ENCODE assay signal across 19 cellular contexts in genomic region chr13:52399708-52400107, GRCh38. TPM values are rescaled to one million over a fixed set of nuclear protein-coding genes. Genes with fewer than 3 reads are reported as not detected.
A peak's percentile ranks its signal among the peaks of the same experiment; 100 is the strongest.
DNase-seq lines count a peak whose midpoint lies in the region; ATAC-seq, FAIRE-seq and TF ChIP-seq lines count a peak whose summit lies in the region.
"Had no signal": no experiment of that assay in that cellular context is flagged by ENCODE, and none has a peak within 500 bp of the region (broad histone marks: within the 10 kb centered on the region; RNA-seq: fewer than 3 reads in every experiment).

No MANE protein-coding gene starts in this region.

- POLR2A ChIA-PET in WTC11 (lab: Charles Lee), result no interaction called here

- WGBS in pancreas, 2 donors, result 57 to 83% methylated on average over 1 of the region's 1 CpG

- no peaks in the 10 kb centered on the region for H3K36me3 ChIP-seq in pancreas

- ATAC-seq in stimulated activated naive CD8-positive, alpha-beta T cell treated with anti-CD3 and anti-CD28 coated beads, Interleukin-15, amount 100 ng/mL, for 72 hours, result peak; percentile 58
- no peak for ATAC-seq in stimulated activated naive CD8-positive, alpha-beta T cell treated with anti-CD3 and anti-CD28 coated beads, Interleukin-15, Interleukin-2, amounts not matched to agents 100 U/mL and 50 U/mL, for 24 hours
- peak; percentile 60 for ATAC-seq in WTC11
- no peak for ATAC-seq in GM18870 (IDR thresholded peaks at IDR 0.05; ENCODE audit: unreplicated experiment)
- no peak for ATAC-seq in pancreas
- no peak for ATAC-seq in GM21619 (IDR thresholded peaks at IDR 0.05; ENCODE audit: unreplicated experiment)
- ATAC-seq: activated CD8-positive, alpha-beta T cell treated with anti-CD3 and anti-CD28 coated beads for 36 hours; body of pancreas; psoas muscle had no signal

- H3K27me3 Mint-ChIP-seq in stimulated activated naive CD8-positive, alpha-beta T cell treated with anti-CD3 and anti-CD28 coated beads, Interleukin-15, amount 100 ng/mL, for 72 hours, result peaks cover 17% of the 10 kb centered on the region
- H3K27me3 Mint-ChIP-seq in WTC11 (ENCODE audit: low read depth), result peaks cover 17% of the 10 kb centered on the region

- H3K4me1 Mint-ChIP-seq in stimulated activated naive CD8-positive, alpha-beta T cell treated with anti-CD3 and anti-CD28 coated beads, Interleukin-15, amount 100 ng/mL, for 72 hours, result peaks cover 7% of the 10 kb centered on the region
- H3K4me1 Mint-ChIP-seq in WTC11, result 0 out of 2 replicates have a peak, but pooled peaks cover 5% of the 10 kb centered on the region

- CTCF ChIA-PET in WTC11 (lab: Charles Lee), result interaction anchor here (2.5 kb wide), 1 partner anchor 51 kb away, joined by 8 read pairs; the partner anchor contains the start of gene VPS36

- no peak overlapping the region for H3K4me3 Mint-ChIP-seq in stimulated activated naive CD8-positive, alpha-beta T cell treated with anti-CD3 and anti-CD28 coated beads, Interleukin-15, amount 100 ng/mL, for 72 hours
- H3K4me3 Mint-ChIP-seq in WTC11, result no peak overlapping the region
- H3K4me3 Mint-ChIP-seq: activated CD8-positive, alpha-beta T cell treated with anti-CD3 and anti-CD28 coated beads for 36 hours had no signal

- H3K27ac Mint-ChIP-seq in stimulated activated naive CD8-positive, alpha-beta T cell treated with anti-CD3 and anti-CD28 coated beads, Interleukin-15, amount 100 ng/mL, for 72 hours, result no peak overlapping the region
- no peak overlapping the region for H3K27ac Mint-ChIP-seq in WTC11
- H3K27ac Mint-ChIP-seq: activated CD8-positive, alpha-beta T cell treated with anti-CD3 and anti-CD28 coated beads for 36 hours had no signal

- no peaks in the 10 kb centered on the region for H3K4me1 ChIP-seq in pancreas
- H3K4me1 ChIP-seq: body of pancreas, psoas muscle had no signal

- FAIRE-seq in pancreas (lab: Jason Lieb, UNC), result no peak
- FAIRE-seq: GM12892, GM19239 had no signal

- TF ChIP-seq CTCF in WTC11 (IDR thresholded peaks at IDR 0.05) (no peak), fibroblast of villous mesenchyme (IDR thresholded peaks at IDR 0.05; ENCODE audit: insufficient read depth, low read depth, low read length) (peak; percentile 27), pancreas (IDR thresholded peaks at IDR 0.05) (no peak)

- H3K27ac ChIP-seq in pancreas, result no peak overlapping the region
- H3K27ac ChIP-seq: body of pancreas, epithelial cell of prostate, psoas muscle had no signal

- H3K36me3 Mint-ChIP-seq in WTC11, result no peaks in the 10 kb centered on the region

- DNase-seq in stimulated activated naive CD8-positive, alpha-beta T cell treated with anti-CD3 and anti-CD28 coated beads, Interleukin-15, amount 100 ng/mL, for 72 hours, result no peak
- no peak for DNase-seq in stimulated activated naive CD8-positive, alpha-beta T cell treated with anti-CD3 and anti-CD28 coated beads, Interleukin-15, Interleukin-2, amounts not matched to agents 100 U/mL and 50 U/mL, for 24 hours
- DNase-seq in WTC11 (ENCODE audit: low spot score), result no peak
- DNase-seq in fibroblast of villous mesenchyme (ENCODE audit: low read depth), result peak; percentile 31
- DNase-seq in pancreas, result no peak
- no peak for DNase-seq in anterior cingulate cortex (lab: John Stamatoyannopoulos, UW)
- DNase-seq: activated CD8-positive, alpha-beta T cell treated with anti-CD3 and anti-CD28 coated beads for 36 hours; activated gamma-delta T cell treated with Interleukin-2 at 50 U/mL for 16 hours; body of pancreas; DMS79 treated with DMSO at 0.1 percent for 48 hours; MV-4-11; NCI-H446; psoas muscle; RPMI8226 had no signal

- no peaks in the 10 kb centered on the region for H3K9me3 Mint-ChIP-seq in stimulated activated naive CD8-positive, alpha-beta T cell treated with anti-CD3 and anti-CD28 coated beads, Interleukin-15, amount 100 ng/mL, for 72 hours
- H3K9me3 Mint-ChIP-seq in WTC11, result no peaks in the 10 kb centered on the region
- H3K9me3 Mint-ChIP-seq: activated CD8-positive, alpha-beta T cell treated with anti-CD3 and anti-CD28 coated beads for 36 hours had no signal

- H3K9me3 ChIP-seq in pancreas, result no peaks in the 10 kb centered on the region
- H3K9me3 ChIP-seq: body of pancreas, psoas muscle had no signal

- H3K4me3 ChIP-seq in fibroblast of villous mesenchyme (ENCODE audit: low read depth, low read length), result no peak overlapping the region
- H3K4me3 ChIP-seq in pancreas, result no peak overlapping the region
- H3K4me3 ChIP-seq: body of pancreas, psoas muscle had no signal

- intact Hi-C loops in pancreas (cut with DNase I), result no loop called here

- H3K27me3 ChIP-seq in pancreas, result peaks cover 0 to 3% (median 0%) of the 10 kb centered on the region in 4 donors
- H3K27me3 ChIP-seq: body of pancreas had no signal

TF ChIP-seq in WTC11, 78 proteins besides CTCF, POLR2A, EP300 and RAD21:
- TF ChIP-seq STAT6 (CRISPR knock-in tag; conservative IDR thresholded peaks at IDR 0.05; ENCODE audit: low read depth) (no peak), ETV6 (CRISPR knock-in tag; IDR thresholded peaks at IDR 0.05) (no peak)

RNA-seq across cellular contexts. Expression of gene THSD1, which starts 6.3 kb away (rescaled TPM):
- total RNA-seq in WTC11 (2021), result 0.30 to 0.46 TPM (median 0.39 TPM) in 3 replicates
- total RNA-seq in fibroblast of villous mesenchyme, result 1.9 and 9.9 TPM in 2 replicates
- total RNA-seq in pancreas, result 1 to 10 TPM in 3 of 6 donors, under 1 TPM in 3; 0.41 to 1.8 (median 0.91) TPM
- polyA plus RNA-seq in pancreas, result 1 to 10 TPM in 1 of 2 donors, under 1 TPM in 1; 0.99 to 1.9 TPM

RNA-seq across cellular contexts. Expression of gene VPS36, which starts 50.7 kb away (rescaled TPM):
- total RNA-seq in WTC11 (2021) (18.0 to 21.0 TPM (median 19.2 TPM) in 3 replicates), fibroblast of villous mesenchyme (33.8 and 39.3 TPM in 2 replicates), pancreas (10 to 100 TPM; 14.6 to 23.5 (median 17.2) TPM)
- polyA plus RNA-seq in pancreas, result 10 to 100 TPM; 10.5 to 17.3 TPM

RNA-seq across cellular contexts. Expression of gene CKAP2, which starts 55.6 kb away (rescaled TPM):
- total RNA-seq in WTC11 (2021), result 53.0 to 59.0 TPM (median 56.0 TPM) in 3 replicates
- 20.9 and 39.3 TPM in 2 replicates for total RNA-seq in fibroblast of villous mesenchyme
- total RNA-seq in pancreas, result 1 to 10 TPM; 1.3 to 6.2 (median 2.5) TPM
- polyA plus RNA-seq in pancreas, result 1 to 10 TPM in 1 of 2 donors, under 1 TPM in 1; 0.49 to 1.0 TPM

Comparison
In these comparisons a context has a peak if more than half of its experiments do, and no peak if none do; other contexts are left out.
1. ATAC-seq: peak in stimulated activated naive CD8-positive, alpha-beta T cell treated with anti-CD3 and anti-CD28 coated beads, Interleukin-15, amount 100 ng/mL, for 72 hours (single experiment) and WTC11 (single experiment); none in stimulated activated naive CD8-positive, alpha-beta T cell treated with anti-CD3 and anti-CD28 coated beads, Interleukin-15, Interleukin-2, amounts not matched to agents 100 U/mL and 50 U/mL, for 24 hours (single experiment), GM18870 (single experiment), pancreas (0 of 4) and GM21619 (single experiment).